ENCODE assay signal across 35 cellular contexts in genomic region chr7:138773817-138774216, GRCh38. TPM values are rescaled to one million over a fixed set of nuclear protein-coding genes. Genes with fewer than 3 reads are reported as not detected.
DNase-seq lines count a peak whose midpoint lies in the region; FAIRE-seq and TF ChIP-seq lines count a peak whose summit lies in the region.
"Had no signal": no experiment of that assay in that cellular context is flagged by ENCODE, and none has a peak within 500 bp of the region (broad histone marks: within the 10 kb centered on the region; RNA-seq: fewer than 3 reads in every experiment).

No MANE protein-coding gene starts in this region.

- no peak overlapping the region for H3K4me2 ChIP-seq in mesendoderm (ENCODE audit: low read length)
- H3K4me2 ChIP-seq: hepatocyte had no signal

- no peaks in the 10 kb centered on the region for H3K36me3 Mint-ChIP-seq in endodermal cell (ENCODE audit: low read depth)
- H3K36me3 Mint-ChIP-seq: activated naive CD8-positive, alpha-beta T cell; CD8-positive, alpha-beta T cell; naive thymus-derived CD4-positive, alpha-beta T cell had no signal

- H2BK120ac ChIP-seq in mesendoderm (ENCODE audit: low read depth, low read length): no peak overlapping the region

- no peak overlapping the region for H3K27ac Mint-ChIP-seq in endodermal cell
- H3K27ac Mint-ChIP-seq: activated naive CD8-positive, alpha-beta T cell; CD8-positive, alpha-beta T cell; T-helper 2 cell treated with Interferon-gamma antibody and Interleukin-4, amounts not matched to agents 5 μg/mL and 100 μg/mL, for 36 hours had no signal

- H3K36me3 ChIP-seq in HUES48 (ENCODE audit: control insufficient read depth, insufficient read depth, low read length): no peaks in the 10 kb centered on the region
- H3K36me3 ChIP-seq in endodermal cell (ENCODE audit: control insufficient read depth, insufficient read depth, low read length): no peaks in the 10 kb centered on the region
- no peaks in the 10 kb centered on the region for H3K36me3 ChIP-seq in mesendoderm (ENCODE audit: control insufficient read depth, insufficient read depth, low read length)
- no peaks in the 10 kb centered on the region for H3K36me3 ChIP-seq in colonic mucosa
- H3K36me3 ChIP-seq: HAP-1, Peyer's patch, prostate gland, right lobe of liver, stomach, thyroid gland had no signal

- H3K79me2 ChIP-seq in mesendoderm (ENCODE audit: control insufficient read depth, insufficient read depth, low read length): no peaks in the 10 kb centered on the region
- H3K79me2 ChIP-seq: hepatocyte had no signal

- no peak overlapping the region for H2BK15ac ChIP-seq in mesendoderm (replicated peaks; ENCODE audit: low read depth)

- no peak overlapping the region for H3K18ac ChIP-seq in mesendoderm (ENCODE audit: low read length)

- TF ChIP-seq CTCF in endodermal cell (conservative IDR thresholded peaks at IDR 0.05) (peak; percentile 53), colonic mucosa (IDR thresholded peaks at IDR 0.05) (no peak)

- no peaks in the 10 kb centered on the region for H3K79me1 ChIP-seq in mesendoderm (ENCODE audit: low read length)

- 47 to 53% methylated on average over 3 to 12 of the region's 12 CpGs for WGBS in endodermal cell (ENCODE audit: insufficient coverage in 1 of 2, insufficient read length in 1 of 2), 2 experiments
- no CpG with 5 or more reads among the region's 12 CpGs for WGBS in mesendoderm (ENCODE audit: extremely low coverage, insufficient coverage, low lambda C conversion rate)

- H3K4ac ChIP-seq in mesendoderm (ENCODE audit: low read depth, low read length): no peak overlapping the region

- no peak overlapping the region for H4K5ac ChIP-seq in mesendoderm (ENCODE audit: low read length)

- H3K56ac ChIP-seq in mesendoderm (ENCODE audit: low read length): no peak overlapping the region

- no peak overlapping the region for H2BK5ac ChIP-seq in mesendoderm (ENCODE audit: low read length)

- no peak overlapping the region for H3K4me3 Mint-ChIP-seq in endodermal cell
- H3K4me3 Mint-ChIP-seq: activated naive CD8-positive, alpha-beta T cell; CD8-positive, alpha-beta T cell; naive thymus-derived CD4-positive, alpha-beta T cell; T-helper 2 cell treated with Interferon-gamma antibody and Interleukin-4, amounts not matched to agents 5 μg/mL and 100 μg/mL, for 36 hours had no signal

- H3K23ac ChIP-seq in mesendoderm (ENCODE audit: low read length): no peak overlapping the region

- H3K4me1 Mint-ChIP-seq in endodermal cell: peaks cover 5% of the 10 kb centered on the region

- H3K9me3 ChIP-seq in HUES48 (ENCODE audit: control insufficient read depth, insufficient read depth, low read length) (no peaks in the 10 kb centered on the region), endodermal cell (ENCODE audit: control insufficient read depth, low read length) (no peaks in the 10 kb centered on the region), colonic mucosa (no peaks in the 10 kb centered on the region)
- H3K9me3 ChIP-seq: HAP-1, Peyer's patch, prostate gland, right lobe of liver, stomach, thyroid gland had no signal

- H3K27me3 Mint-ChIP-seq in endodermal cell (ENCODE audit: insufficient read depth): peaks cover 9% of the 10 kb centered on the region
- H3K27me3 Mint-ChIP-seq: activated naive CD8-positive, alpha-beta T cell had no signal

- FAIRE-seq in GM19239 (lab: Jason Lieb, UNC): no peak
- FAIRE-seq: bronchial epithelial cell, GM12878, keratinocyte had no signal

- H3K4me1 ChIP-seq in HUES48 (ENCODE audit: control insufficient read depth, insufficient read depth, low read length) (peaks cover 12% of the 10 kb centered on the region), endodermal cell (ENCODE audit: control insufficient read depth, insufficient read depth, low read length) (no peaks in the 10 kb centered on the region), mesendoderm (ENCODE audit: control insufficient read depth, low read depth, low read length) (no peaks in the 10 kb centered on the region), colonic mucosa (no peaks in the 10 kb centered on the region)
- H3K4me1 ChIP-seq: HAP-1, Peyer's patch, prostate gland, right lobe of liver, stomach had no signal

- H3K9ac ChIP-seq in HUES48 (ENCODE audit: low read depth, low read length) (no peak overlapping the region), endodermal cell (ENCODE audit: extremely low read depth, low read length, poor library complexity, severe bottlenecking) (no peak overlapping the region), mesendoderm (ENCODE audit: low read length) (no peak overlapping the region), colonic mucosa (ENCODE audit: low read depth in 2 of 2, low read length in 2 of 2) (no peak overlapping the region)

- H3K27me3 ChIP-seq in HUES48 (ENCODE audit: control insufficient read depth, insufficient read depth, low read length) (peaks cover 5% of the 10 kb centered on the region; the same call in 1 of the 2 replicates), endodermal cell (ENCODE audit: control insufficient read depth, insufficient read depth, low read length, poor library complexity, severe bottlenecking) (no peaks in the 10 kb centered on the region), mesendoderm (ENCODE audit: insufficient read depth, low read length, poor library complexity) (no peaks in the 10 kb centered on the region), colonic mucosa (no peaks in the 10 kb centered on the region)
- H3K27me3 ChIP-seq: hepatocyte, Peyer's patch, right lobe of liver, thyroid gland had no signal

- H3K9me3 Mint-ChIP-seq in endodermal cell: no peaks in the 10 kb centered on the region
- H3K9me3 Mint-ChIP-seq: CD8-positive, alpha-beta T cell; naive thymus-derived CD4-positive, alpha-beta T cell; T-helper 2 cell treated with Interferon-gamma antibody and Interleukin-4, amounts not matched to agents 5 μg/mL and 100 μg/mL, for 36 hours had no signal

- H2AK5ac ChIP-seq in mesendoderm (ENCODE audit: low read length): no peak overlapping the region

- intact Hi-C loops in colonic mucosa (cut with DNase I): no loop called here

- no peak overlapping the region for H4K8ac ChIP-seq in mesendoderm (ENCODE audit: low read depth, low read length)

- DNase-seq in DMS53 (lab: John Stamatoyannopoulos, UW) (peak; percentile 97), endodermal cell (peak; percentile 89), mesendoderm (peak; percentile 53), GM19239 (ENCODE audit: insufficient read length, low spot score) (no peak), colonic mucosa (no peak), NCI-H1694 treated with DMSO at 0.1 percent for 48 hours (lab: John Stamatoyannopoulos, UW) (no peak), OCI-M1 (lab: John Stamatoyannopoulos, UW) (no peak)
- DNase-seq: activated CD4-positive, alpha-beta T cell treated with anti-CD3 and anti-CD28 coated beads for 4 hours; activated CD8-positive, alpha-beta memory T cell treated with anti-CD3 and anti-CD28 coated beads for 24 hours; activated effector memory CD4-positive, alpha-beta T cell treated with Interleukin-2 at 50 U/mL for 16 hours; anterior cingulate cortex; CD8-positive, alpha-beta T cell; effector CD4-positive, alpha-beta T cell; left ventricle myocardium superior; naive thymus-derived CD4-positive, alpha-beta T cell; NCI-H1048; NCI-H1694; NCI-H2171 treated with DMSO at 0.1 percent for 48 hours; NCI-H526 treated with DMSO at 0.1 percent for 48 hours; nucleus accumbens; Peyer's patch; right lobe of liver; SHP77; stomach; thyroid gland had no signal

- H3K4me3 ChIP-seq in HUES48 (ENCODE audit: low read depth, low read length): peak overlapping the region; percentile 22; the same call in 1 of the 2 replicates
- no peak overlapping the region for H3K4me3 ChIP-seq in endodermal cell (ENCODE audit: low read length)
- no peak overlapping the region for H3K4me3 ChIP-seq in mesendoderm (ENCODE audit: low read length)
- no peak overlapping the region for H3K4me3 ChIP-seq in colonic mucosa
- H3K4me3 ChIP-seq: GM12878, HAP-1, hepatocyte, Peyer's patch, prostate gland, right lobe of liver, stomach, thyroid gland had no signal

- H3K27ac ChIP-seq in HUES48 (ENCODE audit: low read depth, low read length) (peak overlapping the region; percentile 47), endodermal cell (ENCODE audit: low read depth, low read length) (no peak overlapping the region), mesendoderm (ENCODE audit: low read depth, low read length) (no peak overlapping the region), colonic mucosa (no peak overlapping the region)
- H3K27ac ChIP-seq: hepatocyte, Peyer's patch, prostate gland, right lobe of liver, stomach, thyroid gland had no signal

RNA-seq across cellular contexts. Expression of gene TMEM213, which starts 24.0 kb away (rescaled TPM):
- not detected for total RNA-seq in endodermal cell
- polyA plus RNA-seq in endodermal cell (2013, experiment 1 of 2): not detected
- polyA plus RNA-seq in endodermal cell (2013, experiment 2 of 2): not detected
- 0.10 TPM for polyA plus RNA-seq in mesendoderm (2013, experiment 1 of 2)
- polyA plus RNA-seq in mesendoderm (2013, experiment 2 of 2): 0.03 TPM
- total RNA-seq in colonic mucosa: not detected
- total RNA-seq: A673; bronchial epithelial cell; CD8-positive, alpha-beta T cell; GM12878; left ventricle myocardium superior; Peyer's patch; right lobe of liver; stomach; thyroid gland had no signal
- polyA plus RNA-seq: GM12878; keratinocyte; naive thymus-derived CD4-positive, alpha-beta T cell had no signal

RNA-seq across cellular contexts. Expression of gene ATP6V0A4, which starts 24.2 kb away (rescaled TPM):
- under 1 TPM; 0.29 to 0.44 TPM for total RNA-seq in endodermal cell
- polyA plus RNA-seq in endodermal cell (2013, experiment 1 of 2): 0.46 TPM
- polyA plus RNA-seq in endodermal cell (2013, experiment 2 of 2): not detected
- polyA plus RNA-seq in mesendoderm (2013, experiment 1 of 2): 0.15 TPM
- 0.21 TPM for polyA plus RNA-seq in mesendoderm (2013, experiment 2 of 2)
- not detected for total RNA-seq in colonic mucosa
- total RNA-seq: A673; bronchial epithelial cell; CD8-positive, alpha-beta T cell; GM12878; left ventricle myocardium superior; naive thymus-derived CD4-positive, alpha-beta T cell; right lobe of liver; stomach; thyroid gland had no signal
- polyA plus RNA-seq: GM12878; naive thymus-derived CD4-positive, alpha-beta T cell had no signal

Comparison
In these comparisons a context has a peak if more than half of its experiments do, and no peak if none do; other contexts are left out.
1. DNase-seq: peak in DMS53 (single experiment), endodermal cell (single experiment) and mesendoderm (single experiment); none in GM19239 (single experiment), colonic mucosa (single experiment), NCI-H1694 treated with DMSO at 0.1 percent for 48 hours (single experiment) and OCI-M1 (single experiment).